Comparison of ENCODE assay signal across 8 cellular contexts in the genomic region with DNA sequence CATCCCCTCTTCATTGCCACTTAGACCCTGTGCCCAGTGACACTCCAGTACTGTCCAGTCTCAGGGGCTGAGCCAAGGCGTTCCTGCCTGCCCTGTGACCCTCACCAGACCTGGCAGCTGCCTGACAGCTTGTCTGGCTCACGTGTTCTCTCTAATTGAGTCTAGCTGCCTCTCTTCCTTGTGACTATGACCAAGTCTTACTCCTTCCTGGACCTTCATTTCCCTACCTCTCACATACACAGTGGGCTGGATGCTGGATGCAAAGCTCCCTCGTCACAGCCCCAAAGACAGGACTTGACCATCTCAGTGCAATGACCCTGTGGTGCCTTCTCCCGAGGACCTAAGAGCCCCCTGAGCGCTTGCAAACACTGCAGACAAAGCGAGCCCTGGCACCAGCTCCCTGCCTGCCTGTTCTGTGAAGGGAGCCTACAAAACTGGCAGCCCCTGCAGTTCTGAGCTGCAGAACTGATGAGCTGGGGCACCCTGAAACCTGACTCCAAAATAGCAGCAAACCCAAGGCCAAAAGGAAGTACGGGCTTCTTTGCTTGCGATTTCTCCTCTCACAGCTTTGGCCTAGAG. TPM values are rescaled to one million over a fixed set of nuclear protein-coding genes. Genes with fewer than 3 reads are reported as not detected.
A peak's percentile ranks its signal among the peaks of the same experiment; 100 is the strongest.
DNase-seq lines count a peak whose midpoint lies in the region; ATAC-seq lines count a peak whose summit lies in the region.

No MANE protein-coding gene starts in this region.

- DNase-seq in NCI-H1092 treated with DMSO at 0.1 percent for 48 hours (lab: John Stamatoyannopoulos, UW) (peak; percentile 31), NCI-H1092 (lab: John Stamatoyannopoulos, UW) (no peak), NCI-H1930 (lab: John Stamatoyannopoulos, UW) (no peak), GF-D8 (lab: John Stamatoyannopoulos, UW) (no peak)
- DNase-seq in stimulated activated effector memory CD8-positive, alpha-beta T cell treated with anti-CD3 and anti-CD28 coated beads, Interleukin-12 subunit alpha, Interleukin-12 subunit beta, amount 100 ng/mL, for 72 hours (ENCODE audit: low spot score in 2 of 2) = no peak

- H3K36me3 ChIP-seq in iPS-18a (ENCODE audit: control insufficient read depth, low read depth, low read length) = no peaks in the 10 kb centered on the region

- H3K9me3 ChIP-seq in iPS-18a (ENCODE audit: control insufficient read depth, low read depth, low read length) = no peaks in the 10 kb centered on the region

- peaks cover 53% of the 10 kb centered on the region for H3K4me1 Mint-ChIP-seq in activated T-helper 17 cell treated with anti-CD3 and anti-CD28 coated beads, Interleukin-2, amount 50 U/mL, for 72 hours
- peaks cover 84% of the 10 kb centered on the region for H3K4me1 Mint-ChIP-seq in stimulated activated effector memory CD8-positive, alpha-beta T cell treated with anti-CD3 and anti-CD28 coated beads, Interleukin-12 subunit alpha, Interleukin-12 subunit beta, amount 100 ng/mL, for 72 hours

- H3K9me3 Mint-ChIP-seq in activated T-helper 17 cell treated with anti-CD3 and anti-CD28 coated beads, Interleukin-2, amount 50 U/mL, for 72 hours = no peaks in the 10 kb centered on the region
- H3K9me3 Mint-ChIP-seq in stimulated activated effector memory CD8-positive, alpha-beta T cell treated with anti-CD3 and anti-CD28 coated beads, Interleukin-12 subunit alpha, Interleukin-12 subunit beta, amount 100 ng/mL, for 72 hours = no peaks in the 10 kb centered on the region

- peaks cover 49% of the 10 kb centered on the region for H3K36me3 Mint-ChIP-seq in activated T-helper 17 cell treated with anti-CD3 and anti-CD28 coated beads, Interleukin-2, amount 50 U/mL, for 72 hours (ENCODE audit: low read depth)
- H3K36me3 Mint-ChIP-seq in stimulated activated effector memory CD8-positive, alpha-beta T cell treated with anti-CD3 and anti-CD28 coated beads, Interleukin-12 subunit alpha, Interleukin-12 subunit beta, amount 100 ng/mL, for 72 hours = peaks cover 36% of the 10 kb centered on the region

- H3K27ac ChIP-seq in iPS-18a (ENCODE audit: low read length) = no peak overlapping the region

- H3K27me3 ChIP-seq in iPS-18a (ENCODE audit: control insufficient read depth, insufficient read depth, low read length) = peaks cover 4% of the 10 kb centered on the region

- H3K9ac ChIP-seq in iPS-18a (ENCODE audit: low read length) = no peak overlapping the region

- peaks cover 12% of the 10 kb centered on the region for H3K4me1 ChIP-seq in iPS-18a (ENCODE audit: control insufficient read depth, low read depth, low read length)

- H3K27ac Mint-ChIP-seq in activated T-helper 17 cell treated with anti-CD3 and anti-CD28 coated beads, Interleukin-2, amount 50 U/mL, for 72 hours = peak overlapping the region; percentile 68
- peak overlapping the region; percentile 65 for H3K27ac Mint-ChIP-seq in stimulated activated effector memory CD8-positive, alpha-beta T cell treated with anti-CD3 and anti-CD28 coated beads, Interleukin-12 subunit alpha, Interleukin-12 subunit beta, amount 100 ng/mL, for 72 hours

- H3K4me3 ChIP-seq in iPS-18a (ENCODE audit: low read length) = peak overlapping the region; percentile 76

- no peaks in the 10 kb centered on the region for H3K27me3 Mint-ChIP-seq in activated T-helper 17 cell treated with anti-CD3 and anti-CD28 coated beads, Interleukin-2, amount 50 U/mL, for 72 hours

- ATAC-seq in activated T-helper 17 cell treated with anti-CD3 and anti-CD28 coated beads, Interleukin-2, amount 50 U/mL, for 72 hours (replicated peaks) = no peak
- ATAC-seq in stimulated activated effector memory CD8-positive, alpha-beta T cell treated with anti-CD3 and anti-CD28 coated beads, Interleukin-12 subunit alpha, Interleukin-12 subunit beta, amount 100 ng/mL, for 72 hours = no peak
- ATAC-seq in HG02973 (IDR thresholded peaks at IDR 0.05; ENCODE audit: unreplicated experiment) = no peak

- peak overlapping the region; percentile 90 for H3K4me3 Mint-ChIP-seq in activated T-helper 17 cell treated with anti-CD3 and anti-CD28 coated beads, Interleukin-2, amount 50 U/mL, for 72 hours
- H3K4me3 Mint-ChIP-seq in stimulated activated effector memory CD8-positive, alpha-beta T cell treated with anti-CD3 and anti-CD28 coated beads, Interleukin-12 subunit alpha, Interleukin-12 subunit beta, amount 100 ng/mL, for 72 hours = peak overlapping the region; percentile 79

RNA-seq across cellular contexts. Expression of a gene that starts 1.7 kb away (rescaled TPM):
- total RNA-seq in activated T-helper 17 cell treated with anti-CD3 and anti-CD28 coated beads, Interleukin-2, amount 50 U/mL, for 72 hours = 10 to 100 TPM; 22.6 to 24.6 TPM

RNA-seq across cellular contexts. Expression of a gene that starts 3.8 kb away (rescaled TPM):
- 10 to 100 TPM; 24.3 to 24.8 TPM for total RNA-seq in activated T-helper 17 cell treated with anti-CD3 and anti-CD28 coated beads, Interleukin-2, amount 50 U/mL, for 72 hours
